ENCODE assay signal across 8 cellular contexts in the genomic region with DNA sequence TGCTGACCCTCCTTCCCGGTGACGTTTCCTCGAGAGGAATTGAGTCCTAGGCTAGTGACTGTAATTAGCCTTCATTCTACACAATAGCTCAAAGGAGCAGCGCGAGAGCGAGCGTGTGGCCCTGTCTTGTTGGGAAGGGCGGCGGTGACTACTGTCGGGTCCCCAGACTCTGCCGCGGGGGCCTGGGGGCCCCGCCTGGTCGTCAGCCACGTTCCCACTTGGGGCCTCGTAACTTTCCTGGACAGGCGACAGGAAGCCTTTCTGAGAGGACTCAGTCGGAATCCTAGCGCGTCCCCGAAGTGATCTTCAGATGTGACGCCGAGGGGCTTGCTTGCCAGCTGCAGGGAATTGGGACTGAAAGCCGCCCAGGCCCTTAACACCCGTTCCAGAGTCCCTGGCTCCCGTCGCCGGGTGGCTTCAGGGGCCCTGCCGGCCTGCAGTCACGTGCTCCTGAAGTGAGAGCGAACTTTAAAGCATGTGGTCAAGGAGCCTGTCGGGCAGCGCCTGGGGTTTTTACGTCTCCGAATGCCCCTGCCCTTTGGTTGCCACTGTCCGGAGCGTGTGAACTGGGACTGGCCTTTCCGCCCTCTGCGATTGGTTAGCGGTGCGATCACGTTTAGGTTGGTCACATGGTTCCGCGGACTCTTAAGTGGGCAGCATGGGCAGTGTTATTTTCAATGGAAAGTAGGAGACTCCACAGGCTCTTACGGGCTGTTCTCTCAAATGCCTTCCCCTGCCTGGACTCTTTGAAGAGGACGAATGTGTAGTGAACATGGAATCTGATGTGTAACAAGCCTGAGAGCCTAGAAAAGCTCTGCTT. TPM values are rescaled to one million over a fixed set of nuclear protein-coding genes. Genes with fewer than 3 reads are reported as not detected.
A peak's percentile ranks its signal among the peaks of the same experiment; 100 is the strongest.
DNase-seq lines count a peak whose midpoint lies in the region; ATAC-seq and TF ChIP-seq lines count a peak whose summit lies in the region.

No MANE protein-coding gene starts in this region.

- H3K27me3 ChIP-seq in BJ (ENCODE audit: control insufficient read depth, insufficient read depth, low read length) (0 out of 2 replicates have a peak, but pooled peaks cover 2% of the 10 kb centered on the region), breast epithelium (no peaks in the 10 kb centered on the region), iPS-20b (ENCODE audit: insufficient read depth, low read length) (peaks cover 47% of the 10 kb centered on the region), rectal smooth muscle tissue (ENCODE audit: control insufficient read depth, insufficient read depth, low read length) (no peaks in the 10 kb centered on the region)

- ATAC-seq in GM19463 (IDR thresholded peaks at IDR 0.05; ENCODE audit: unreplicated experiment) (peak; percentile 2), HG02870 (IDR thresholded peaks at IDR 0.05; ENCODE audit: unreplicated experiment) (no peak)

- H3K9ac ChIP-seq in iPS-20b (ENCODE audit: low read depth, low read length) (peak overlapping the region; percentile 63; the same call in 1 of the 2 replicates), rectal smooth muscle tissue (ENCODE audit: low read length) (peak overlapping the region; percentile 14)

- TF ChIP-seq CTCF in BJ (IDR thresholded peaks at IDR 0.05; ENCODE audit: insufficient read depth, low read depth, low read length) (no peak), breast epithelium (IDR thresholded peaks at IDR 0.05) (no peak)

- POLR2A ChIA-PET in BJ (lab: Charles Lee), result interaction anchor here (0.6 kb wide), 1 partner anchor 65 kb away, joined by 3 read pairs; no protein-coding TSS in a partner anchor

- no peak for DNase-seq in BJ (ENCODE audit: low read depth)
- peak; percentile 37 for DNase-seq in NCI-H510A treated with DMSO at 0.1 percent for 48 hours (lab: John Stamatoyannopoulos, UW)
- DNase-seq in breast epithelium (ENCODE audit: low spot score in 2 of 2), result peak in 1 of 2 donors; percentile 22
- no peak for DNase-seq in NK-92 (lab: John Stamatoyannopoulos, UW; ENCODE audit: unreplicated experiment)

- H3K36me3 ChIP-seq in BJ (ENCODE audit: control insufficient read depth, insufficient read depth, low read length) (no peaks in the 10 kb centered on the region), breast epithelium (no peaks in the 10 kb centered on the region), iPS-20b (ENCODE audit: insufficient read depth, low read depth, low read length) (no peaks in the 10 kb centered on the region), rectal smooth muscle tissue (ENCODE audit: control insufficient read depth, insufficient read depth, low read length) (no peaks in the 10 kb centered on the region)

- H3K9me3 ChIP-seq in breast epithelium (no peaks in the 10 kb centered on the region), iPS-20b (ENCODE audit: insufficient read depth, low read depth, low read length) (no peaks in the 10 kb centered on the region)

- intact Hi-C loops in breast epithelium (cut with DNase I; ENCODE audit: low total_unique reads), result no loop called here

- H3K4me3 ChIP-seq in BJ (ENCODE audit: low read depth, low read length) (peak overlapping the region; percentile 57), breast epithelium (peak overlapping the region; percentile 57 to 80 (median 72)), iPS-20b (ENCODE audit: low read length) (peak overlapping the region; percentile 83), rectal smooth muscle tissue (ENCODE audit: low read length) (peak overlapping the region; percentile 79)

- H3K4me1 ChIP-seq in breast epithelium (no peaks in the 10 kb centered on the region), iPS-20b (ENCODE audit: insufficient read depth, low read length) (peaks cover 18% of the 10 kb centered on the region), rectal smooth muscle tissue (ENCODE audit: control insufficient read depth, insufficient read depth, low read length) (peaks cover 5% of the 10 kb centered on the region)

- no peak for TF ChIP-seq POLR2A in breast epithelium (IDR thresholded peaks at IDR 0.05)

- CTCF ChIA-PET in BJ (lab: Yijun Ruan, JAX), result interaction anchor here (0.8 to 1.4 kb wide), 5 partner anchors 9 to 491 kb away, joined by 3 to 4 read pairs (median 3); no protein-coding TSS in a partner anchor

- H3K27ac ChIP-seq in breast epithelium, result peak overlapping the region; percentile 43 to 63
- no peak overlapping the region for H3K27ac ChIP-seq in iPS-20b (ENCODE audit: low read length)
- peak overlapping the region; percentile 46 for H3K27ac ChIP-seq in rectal smooth muscle tissue (ENCODE audit: low read depth, low read length)

RNA-seq across cellular contexts. Expression of gene VLDLR, which starts 1.7 kb away (rescaled TPM):
- polyA plus RNA-seq in BJ (2011; rRNA removed), result 34.4 and 45.6 TPM in 2 replicates
- polyA minus RNA-seq in BJ (2011; rRNA and poly(A)+ RNA removed), result 37.3 and 44.5 TPM in 2 replicates
- 10 to 100 TPM in 1 of 3 donors, 1 to 10 TPM in 2; 6.7 to 11.7 (median 7.5) TPM for total RNA-seq in breast epithelium
